22 cellular contexts compared by ENCODE assay signal in genomic region chr5:1285141-1285540, GRCh38. TPM values are rescaled to one million over a fixed set of nuclear protein-coding genes. Genes with fewer than 3 reads are reported as not detected.
DNase-seq lines count a peak whose midpoint lies in the region; TF ChIP-seq lines count a peak whose summit lies in the region.
"Had no signal": no experiment of that assay in that cellular context is flagged by ENCODE, and none has a peak within 500 bp of the region (broad histone marks: within the 10 kb centered on the region; RNA-seq: fewer than 3 reads in every experiment).

No MANE protein-coding gene starts in this region.

- peaks cover 14% of the 10 kb centered on the region for H3K9me3 Mint-ChIP-seq in chondrocyte (ENCODE audit: low read depth)
- H3K9me3 Mint-ChIP-seq in type B pancreatic cell = peaks cover 5% of the 10 kb centered on the region
- H3K9me3 Mint-ChIP-seq: CD4-positive, alpha-beta T cell had no signal

- H2BK12ac ChIP-seq in neuronal stem cell (ENCODE audit: low read length) = no peak overlapping the region

- H3K4me3 Mint-ChIP-seq in chondrocyte (ENCODE audit: unreplicated experiment) (no peak overlapping the region), type B pancreatic cell (no peak overlapping the region)
- H3K4me3 Mint-ChIP-seq: CD4-positive, alpha-beta T cell; HFFc6 had no signal

- H3K27me3 Mint-ChIP-seq in chondrocyte (ENCODE audit: low read depth) (peaks cover 8% of the 10 kb centered on the region), type B pancreatic cell (peaks cover 4% of the 10 kb centered on the region)
- H3K27me3 Mint-ChIP-seq: CD4-positive, alpha-beta T cell had no signal

- no peak overlapping the region for H2AFZ ChIP-seq in neuronal stem cell (ENCODE audit: low read length)

- H3K4me2 ChIP-seq in neuronal stem cell (ENCODE audit: insufficient read depth, low read length, poor library complexity, severe bottlenecking) = no peak overlapping the region

- no peak overlapping the region for H2AK5ac ChIP-seq in neuronal stem cell (ENCODE audit: low read depth, low read length)

- no peak overlapping the region for H3K27ac ChIP-seq in neuronal stem cell (replicated peaks; ENCODE audit: low read length)

- no peaks in the 10 kb centered on the region for H3K4me1 ChIP-seq in neuronal stem cell (ENCODE audit: control insufficient read depth in 2 of 2, insufficient read depth in 1 of 2, low read depth in 1 of 2, low read length in 2 of 2)

- WGBS in neuronal stem cell (ENCODE audit: extremely low coverage in 2 of 2, insufficient read length in 2 of 2, insufficient replicate concordance in 1 of 2), 2 donors = no CpG with 5 or more reads among the region's 12 CpGs

- peaks cover 10% of the 10 kb centered on the region for H3K79me1 ChIP-seq in neuronal stem cell (ENCODE audit: low read depth, low read length)

- H3K14ac ChIP-seq in neuronal stem cell (ENCODE audit: low read length) = no peak overlapping the region

- TF ChIP-seq CTCF in chondrocyte (IDR thresholded peaks at IDR 0.05) = no peak
- no peak for TF ChIP-seq CTCF in type B pancreatic cell (conservative IDR thresholded peaks at IDR 0.05)

- no peak overlapping the region for H2BK15ac ChIP-seq in neuronal stem cell (ENCODE audit: low read length)

- H4K8ac ChIP-seq in neuronal stem cell (ENCODE audit: low read depth, low read length) = no peak overlapping the region

- H3K23ac ChIP-seq in neuronal stem cell (ENCODE audit: low read depth, low read length, poor library complexity) = peak overlapping the region; percentile 73

- no peak overlapping the region for H3K27ac Mint-ChIP-seq in chondrocyte (ENCODE audit: unreplicated experiment)
- H3K27ac Mint-ChIP-seq in type B pancreatic cell = no peak overlapping the region
- H3K27ac Mint-ChIP-seq: CD4-positive, alpha-beta T cell; HFFc6 had no signal

- H3K36me3 ChIP-seq in neuronal stem cell (replicated peaks in 1 of 2; ENCODE audit: control insufficient read depth in 2 of 2, insufficient read depth in 2 of 2, low read length in 2 of 2) = peaks cover 0 to 6% of the 10 kb centered on the region in 2 donors

- H3K9ac ChIP-seq in neuronal stem cell (ENCODE audit: low read depth, low read length, poor library complexity) = peak overlapping the region; percentile 60

- H3K4ac ChIP-seq in neuronal stem cell (ENCODE audit: low read length) = no peak overlapping the region

- H2BK5ac ChIP-seq in neuronal stem cell (ENCODE audit: low read length) = no peak overlapping the region

- peaks cover 0 to 4% of the 10 kb centered on the region in 2 donors for H3K9me3 ChIP-seq in neuronal stem cell (replicated peaks in 1 of 2; ENCODE audit: control insufficient read depth in 2 of 2, insufficient read depth in 1 of 2, low read depth in 1 of 2, low read length in 2 of 2)

- H3K4me1 Mint-ChIP-seq in chondrocyte (ENCODE audit: low read depth) (no peaks in the 10 kb centered on the region), type B pancreatic cell (ENCODE audit: unreplicated experiment) (no peaks in the 10 kb centered on the region)

- DNase-seq in activated effector memory CD4-positive, alpha-beta T cell treated with anti-CD3 and anti-CD28 coated beads, Interleukin-2, amount 50 U/mL, for 16 hours = peak; percentile 42
- DNase-seq in activated effector memory CD4-positive, alpha-beta T cell treated with Interleukin-2 at 50 U/mL for 16 hours = no peak
- DNase-seq in chondrocyte (ENCODE audit: low spot score) = peak; percentile 79
- DNase-seq in neuronal stem cell (ENCODE audit: low spot score) = no peak
- DNase-seq in type B pancreatic cell (ENCODE audit: extremely low spot score, unreplicated experiment) = peak; percentile 60
- no peak for DNase-seq in NCI-H446 treated with DMSO at 0.1 percent for 48 hours (lab: John Stamatoyannopoulos, UW)
- no peak for DNase-seq in AML-193 (lab: John Stamatoyannopoulos, UW)
- no peak for DNase-seq in NCI-H2171 (lab: John Stamatoyannopoulos, UW)
- DNase-seq: COR-L47, DMS79, H7, HFFc6, MM.1S, NCI-H1092, NCI-H1436, NCI-H187 treated with DMSO at 0.1 percent for 48 hours, NCI-H2107, NCI-H510A had no signal

- no peak overlapping the region for H2BK120ac ChIP-seq in neuronal stem cell (ENCODE audit: low read depth, low read length)

- no peak overlapping the region for H4K91ac ChIP-seq in neuronal stem cell (ENCODE audit: low read depth, low read length, poor library complexity)

- H3K18ac ChIP-seq in neuronal stem cell (ENCODE audit: low read length) = no peak overlapping the region

- H3K36me3 Mint-ChIP-seq in chondrocyte (ENCODE audit: low read depth) (peaks cover 5% of the 10 kb centered on the region), type B pancreatic cell (no peaks in the 10 kb centered on the region)

- H3K27me3 ChIP-seq in neuronal stem cell (ENCODE audit: control insufficient read depth in 3 of 3, insufficient read depth in 3 of 3, low read depth in 1 of 3, low read length in 3 of 3) = peaks cover 0 to 3% (median 0%) of the 10 kb centered on the region in 3 experiments

- no peak overlapping the region for H3K4me3 ChIP-seq in neuronal stem cell (ENCODE audit: low read length in 2 of 2)
- H3K4me3 ChIP-seq: K562 had no signal

RNA-seq across cellular contexts. Expression of gene TERT, which starts 9.7 kb away (rescaled TPM):
- not detected in 3 replicates for total RNA-seq in chondrocyte
- 2.5 TPM for polyA plus RNA-seq in neuronal stem cell (2013, experiment 1 of 2)
- 2.5 TPM for polyA plus RNA-seq in neuronal stem cell (2013, experiment 2 of 2)
- 1.7 and 2.4 TPM in 2 replicates for total RNA-seq in type B pancreatic cell (ENCODE audit: low replicate concordance)
- polyA plus RNA-seq: BJ had no signal

RNA-seq across cellular contexts. Expression of gene CLPTM1L, which starts 59.8 kb away (rescaled TPM):
- total RNA-seq in chondrocyte = 75.8 to 108 TPM (median 81.6 TPM) in 3 replicates
- 49.2 TPM for polyA plus RNA-seq in neuronal stem cell (2013, experiment 1 of 2)
- 50.1 TPM for polyA plus RNA-seq in neuronal stem cell (2013, experiment 2 of 2)
- total RNA-seq in type B pancreatic cell (ENCODE audit: low replicate concordance) = 84.8 and 90.1 TPM in 2 replicates

RNA-seq across cellular contexts. Expression of gene SLC6A18, which starts 60.0 kb away (rescaled TPM):
- total RNA-seq in chondrocyte (not detected in 3 replicates), type B pancreatic cell (ENCODE audit: low replicate concordance) (0.41 and 0.48 TPM in 2 replicates)
- not detected for polyA plus RNA-seq in neuronal stem cell (2013, experiment 1 of 2)
- polyA plus RNA-seq in neuronal stem cell (2013, experiment 2 of 2) = not detected
- total RNA-seq: A673; CD4-positive, alpha-beta T cell; H7; HFFc6; K562 had no signal
- polyA plus RNA-seq: BJ, K562 had no signal

Comparison
In these comparisons a context has a peak if more than half of its experiments do, and no peak if none do; other contexts are left out.
1. DNase-seq: peak in activated effector memory CD4-positive, alpha-beta T cell treated with anti-CD3 and anti-CD28 coated beads, Interleukin-2, amount 50 U/mL, for 16 hours (single experiment), chondrocyte (single experiment) and type B pancreatic cell (single experiment); none in activated effector memory CD4-positive, alpha-beta T cell treated with Interleukin-2 at 50 U/mL for 16 hours (single experiment), neuronal stem cell (single experiment), NCI-H446 treated with DMSO at 0.1 percent for 48 hours (single experiment), AML-193 (0 of 2) and NCI-H2171 (single experiment).